ENCODE assay signal across 17 cellular contexts in the genomic region with DNA sequence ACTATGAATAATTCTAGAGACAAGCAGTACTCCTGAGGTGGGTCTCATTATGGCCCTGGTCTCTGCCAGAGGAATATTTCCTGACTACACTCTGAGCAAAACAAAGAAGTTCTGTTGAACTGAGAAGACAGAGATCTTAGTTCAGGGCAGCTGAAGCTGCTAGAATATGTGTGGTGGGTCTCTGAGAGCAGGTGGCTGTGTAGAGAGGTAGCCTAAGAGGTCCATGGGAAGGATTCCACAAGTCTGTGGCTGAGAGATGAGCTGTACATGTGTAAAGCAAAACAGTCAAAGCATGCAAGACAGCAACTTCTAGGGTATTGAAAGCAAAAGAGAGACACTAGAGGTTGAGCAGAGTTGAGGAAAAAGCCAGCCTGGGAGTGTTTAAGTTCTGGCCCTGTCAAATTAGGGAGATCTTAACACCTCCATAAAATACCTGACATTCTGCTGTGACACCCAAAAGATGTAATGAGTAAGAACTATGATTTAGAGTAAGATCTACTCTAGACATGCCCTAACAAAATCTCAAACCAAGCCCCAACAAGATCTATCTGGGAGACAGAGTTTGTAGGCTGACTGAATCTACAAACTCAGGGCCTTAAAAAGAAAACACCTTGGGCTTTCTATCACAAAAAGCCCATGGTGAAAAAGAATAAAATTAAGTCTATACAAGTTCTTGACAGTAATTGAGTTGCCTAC.
"Had no signal": no experiment of that assay in that cellular context is flagged by ENCODE, and none has a peak within 500 bp of the region (broad histone marks: within the 10 kb centered on the region; RNA-seq: fewer than 3 reads in every experiment).

No MANE protein-coding gene starts in this region.

- ATAC-seq: left colon; naive thymus-derived CD8-positive, alpha-beta T cell; SK-N-SH treated with all-trans-retinoic acid at 6 μM for 48 hours had no signal

- H3K4me1 ChIP-seq: transverse colon had no signal

- H3K27me3 ChIP-seq: cardiac muscle cell, transverse colon had no signal

- H3K36me3 ChIP-seq: cardiac muscle cell, transverse colon had no signal

- H3K36me3 Mint-ChIP-seq: activated naive CD8-positive, alpha-beta T cell treated with anti-CD3 and anti-CD28 coated beads, Interleukin-2, amount 10 ng/mL, durations not matched to agents 7 days and 5 days; naive thymus-derived CD8-positive, alpha-beta T cell had no signal

- H3K4me3 ChIP-seq: cardiac muscle cell, transverse colon had no signal

- FAIRE-seq: frontal cortex, urothelium cell line had no signal

- H3K27ac Mint-ChIP-seq: activated naive CD8-positive, alpha-beta T cell treated with anti-CD3 and anti-CD28 coated beads, Interleukin-2, amount 10 ng/mL, durations not matched to agents 7 days and 5 days; activated T-cell treated with anti-CD3 and anti-CD28 coated beads, Interleukin-2, amount 50 U/mL, for 24 hours; naive thymus-derived CD8-positive, alpha-beta T cell; progenitor cell of endocrine pancreas had no signal

- DNase-seq: activated CD4-positive, CD25-positive, alpha-beta regulatory T cell treated with anti-CD3 and anti-CD28 coated beads, Interleukin-2, amount 50 U/mL, for 72 hours; activated naive CD4-positive, alpha-beta T cell treated with Interleukin-2 at 50 U/mL for 16 hours; activated naive CD8-positive, alpha-beta T cell treated with anti-CD3 and anti-CD28 coated beads, Interleukin-2, amount 10 ng/mL, durations not matched to agents 7 days and 5 days; activated T-cell treated with anti-CD3 and anti-CD28 coated beads, Interleukin-2, amount 50 U/mL, for 24 hours; amniotic stem cell; hippocampal formation; left colon; naive thymus-derived CD8-positive, alpha-beta T cell; retina; stimulated activated CD4-positive, alpha-beta T cell treated with anti-CD3 and anti-CD28 coated beads, Interleukin-1b, Interleukin-23, amount 100 ng/mL, for 48 hours; transverse colon had no signal

- H3K27ac ChIP-seq: cardiac muscle cell, transverse colon, VCaP had no signal

- H3K9me3 ChIP-seq: transverse colon had no signal

- H3K4me1 Mint-ChIP-seq: activated naive CD8-positive, alpha-beta T cell treated with anti-CD3 and anti-CD28 coated beads, Interleukin-2, amount 10 ng/mL, durations not matched to agents 7 days and 5 days; naive thymus-derived CD8-positive, alpha-beta T cell had no signal

- H3K27me3 Mint-ChIP-seq: activated T-cell treated with anti-CD3 and anti-CD28 coated beads, Interleukin-2, amount 50 U/mL, for 24 hours; progenitor cell of endocrine pancreas had no signal

- H3K4me3 Mint-ChIP-seq: activated naive CD8-positive, alpha-beta T cell treated with anti-CD3 and anti-CD28 coated beads, Interleukin-2, amount 10 ng/mL, durations not matched to agents 7 days and 5 days; activated T-cell treated with anti-CD3 and anti-CD28 coated beads, Interleukin-2, amount 50 U/mL, for 24 hours; naive thymus-derived CD8-positive, alpha-beta T cell had no signal

- H3K9me3 Mint-ChIP-seq: activated naive CD8-positive, alpha-beta T cell treated with anti-CD3 and anti-CD28 coated beads, Interleukin-2, amount 10 ng/mL, durations not matched to agents 7 days and 5 days; activated T-cell treated with anti-CD3 and anti-CD28 coated beads, Interleukin-2, amount 50 U/mL, for 24 hours had no signal
